ENCODE assay signal across 25 cellular contexts in the genomic region with DNA sequence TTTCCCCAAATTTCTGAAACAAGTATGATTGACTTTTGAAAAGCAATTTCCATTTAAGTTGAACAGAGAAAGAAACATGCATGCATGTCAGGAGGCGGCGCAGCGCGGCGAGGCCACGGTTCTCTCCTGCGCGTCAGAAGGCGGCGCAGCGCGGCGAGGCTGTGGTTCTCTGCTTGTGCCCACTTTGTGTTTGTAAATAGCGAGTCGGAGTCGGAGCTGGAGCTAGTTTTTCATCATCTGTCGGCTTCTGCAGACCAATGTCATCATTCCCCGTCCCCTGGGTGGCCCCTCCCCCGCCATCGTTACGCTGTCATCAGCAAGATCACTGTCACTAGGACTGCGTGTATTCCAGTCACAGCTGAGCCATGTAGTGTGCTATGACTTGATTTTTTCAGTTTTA. TPM values are rescaled to one million over a fixed set of nuclear protein-coding genes. Genes with fewer than 3 reads are reported as not detected.
DNase-seq lines count a peak whose midpoint lies in the region; ATAC-seq and TF ChIP-seq lines count a peak whose summit lies in the region.
"Had no signal": no experiment of that assay in that cellular context is flagged by ENCODE, and none has a peak within 500 bp of the region (broad histone marks: within the 10 kb centered on the region; RNA-seq: fewer than 3 reads in every experiment).

No MANE protein-coding gene starts in this region.

- H3K56ac ChIP-seq in mesendoderm (ENCODE audit: low read length), result no peak overlapping the region

- no peak overlapping the region for H3K18ac ChIP-seq in mesendoderm (ENCODE audit: low read length)

- H3K79me2 ChIP-seq in mesendoderm (ENCODE audit: control insufficient read depth, insufficient read depth, low read length), result no peaks in the 10 kb centered on the region

- peaks cover 73% of the 10 kb centered on the region for H3K4me1 Mint-ChIP-seq in dendritic cell treated with granulocyte-macrophage colony-stimulating factor and Interleukin-4, amounts not matched to agents 40 ng/mL and 50 ng/mL, for 4 days (ENCODE audit: low read depth)
- peaks cover 39% of the 10 kb centered on the region for H3K4me1 Mint-ChIP-seq in nephron

- no peak overlapping the region for H3K9ac ChIP-seq in mesendoderm (ENCODE audit: low read length)

- 90 to 94% (median 92%) methylated on average over 22 of the region's 22 CpGs for WGBS in heart left ventricle, 4 donors
- 90 to 97% (median 95%) methylated on average over 22 of the region's 22 CpGs for WGBS in psoas muscle, 3 donors
- no CpG with 5 or more reads among the region's 22 CpGs for whole genome bisulfite sequencing in mesendoderm (ENCODE audit: extremely low coverage, insufficient coverage, low lambda C conversion rate)

- intact Hi-C loops in heart left ventricle (cut with DNase I) (loop anchor here in 5 of 10 donors (5.0 kb wide), 5 partner anchors 41 to 69 kb away; a partner anchor contains a TSS), tibial artery (cut with DNase I; ENCODE audit: low total_unique reads) (no loop called here), psoas muscle (cut with DNase I) (no loop called here)
- intact Hi-C loops in dendritic cell treated with granulocyte-macrophage colony-stimulating factor and Interleukin-4, amounts not matched to agents 40 ng/mL and 50 ng/mL, for 4 days (cut with micrococcal nuclease), result no loop called here

- no peak overlapping the region for H2BK5ac ChIP-seq in mesendoderm (ENCODE audit: low read length)

- no peaks in the 10 kb centered on the region for H3K27me3 ChIP-seq in heart left ventricle
- no peaks in the 10 kb centered on the region for H3K27me3 ChIP-seq in right atrium auricular region
- H3K27me3 ChIP-seq in tibial artery, result no peaks in the 10 kb centered on the region
- no peaks in the 10 kb centered on the region for H3K27me3 ChIP-seq in psoas muscle (ENCODE audit: insufficient read depth in 3 of 3, low read length in 2 of 3)
- no peaks in the 10 kb centered on the region for H3K27me3 ChIP-seq in mesendoderm (ENCODE audit: insufficient read depth, low read length, poor library complexity)
- H3K27me3 ChIP-seq: BE2C, gastrocnemius medialis, SJSA1, spleen, transverse colon had no signal

- TF ChIP-seq POLR2A in heart left ventricle (IDR thresholded peaks at IDR 0.05), result no peak

- no peaks in the 10 kb centered on the region for H3K36me3 ChIP-seq in heart left ventricle
- no peaks in the 10 kb centered on the region for H3K36me3 ChIP-seq in right atrium auricular region
- H3K36me3 ChIP-seq in tibial artery, result no peaks in the 10 kb centered on the region
- no peaks in the 10 kb centered on the region for H3K36me3 ChIP-seq in psoas muscle (ENCODE audit: insufficient read depth in 1 of 2, low read depth in 1 of 2)
- no peaks in the 10 kb centered on the region for H3K36me3 ChIP-seq in mesendoderm (ENCODE audit: control insufficient read depth, insufficient read depth, low read length)
- H3K36me3 ChIP-seq: BE2C, gastrocnemius medialis, SJSA1, spleen, transverse colon had no signal

- no peak overlapping the region for H2AK5ac ChIP-seq in mesendoderm (ENCODE audit: low read length)

- TF ChIP-seq CTCF in heart left ventricle (IDR thresholded peaks at IDR 0.05) (no peak), right atrium auricular region (IDR thresholded peaks at IDR 0.05) (no peak), nephron (IDR thresholded peaks at IDR 0.05; ENCODE audit: unreplicated experiment in 3 of 3) (no peak), tibial artery (IDR thresholded peaks at IDR 0.05) (no peak), psoas muscle (IDR thresholded peaks at IDR 0.05) (no peak)

- H2BK120ac ChIP-seq in mesendoderm (ENCODE audit: low read depth, low read length), result no peak overlapping the region

- no peak overlapping the region for H4K8ac ChIP-seq in mesendoderm (ENCODE audit: low read depth, low read length)

- H3K27ac ChIP-seq in heart left ventricle (peak overlapping the region in 8 of 12 donors; percentile 16 to 87 (median 66)), right atrium auricular region (peak overlapping the region in 1 of 2 donors; percentile 22), tibial artery (peak overlapping the region; percentile 67 to 78), psoas muscle (no peak overlapping the region), mesendoderm (ENCODE audit: low read depth, low read length) (no peak overlapping the region)
- H3K27ac ChIP-seq: A549, SJSA1 had no signal

- H3K4me3 ChIP-seq in heart left ventricle, result no peak overlapping the region
- H3K4me3 ChIP-seq in right atrium auricular region, result no peak overlapping the region
- H3K4me3 ChIP-seq in tibial artery, result no peak overlapping the region
- H3K4me3 ChIP-seq in psoas muscle, result no peak overlapping the region
- no peak overlapping the region for H3K4me3 ChIP-seq in mesendoderm (ENCODE audit: low read length)
- H3K4me3 ChIP-seq: A549, SJSA1, transverse colon had no signal

- H3K9me3 Mint-ChIP-seq in dendritic cell treated with granulocyte-macrophage colony-stimulating factor and Interleukin-4, amounts not matched to agents 40 ng/mL and 50 ng/mL, for 4 days, result peaks cover 1% of the 10 kb centered on the region
- H3K9me3 Mint-ChIP-seq in nephron, result no peaks in the 10 kb centered on the region
- H3K9me3 Mint-ChIP-seq: activated T-cell treated with anti-CD3 and anti-CD28 coated beads, Interleukin-2, amount 50 U/mL, for 72 hours; stimulated activated naive CD8-positive, alpha-beta T cell treated with anti-CD3 and anti-CD28 coated beads, Interleukin-15, Interleukin-2, amounts not matched to agents 100 ng/mL and 50 ng/mL, for 24 hours had no signal

- no peak for ATAC-seq in heart left ventricle
- no peak for ATAC-seq in psoas muscle
- no peak for ATAC-seq in GM21717 (IDR thresholded peaks at IDR 0.05; ENCODE audit: unreplicated experiment)
- ATAC-seq: A549; activated T-cell treated with anti-CD3 and anti-CD28 coated beads, Interleukin-2, amount 50 U/mL, for 72 hours; esophagus mucosa; gastrocnemius medialis; Panc1 had no signal

- H3K4me2 ChIP-seq in mesendoderm (ENCODE audit: low read length), result no peak overlapping the region
- H3K4me2 ChIP-seq: A549 had no signal

- peaks cover 8% of the 10 kb centered on the region for H3K36me3 Mint-ChIP-seq in dendritic cell treated with granulocyte-macrophage colony-stimulating factor and Interleukin-4, amounts not matched to agents 40 ng/mL and 50 ng/mL, for 4 days (ENCODE audit: low read depth)
- peaks cover 8% of the 10 kb centered on the region for H3K36me3 Mint-ChIP-seq in nephron (ENCODE audit: low read depth)

- H3K4me3 Mint-ChIP-seq in dendritic cell treated with granulocyte-macrophage colony-stimulating factor and Interleukin-4, amounts not matched to agents 40 ng/mL and 50 ng/mL, for 4 days, result peak overlapping the region; percentile 67
- H3K4me3 Mint-ChIP-seq in nephron, result no peak overlapping the region
- H3K4me3 Mint-ChIP-seq: activated naive CD8-positive, alpha-beta T cell; stimulated activated naive CD8-positive, alpha-beta T cell treated with anti-CD3 and anti-CD28 coated beads, Interleukin-15, Interleukin-2, amounts not matched to agents 100 ng/mL and 50 ng/mL, for 24 hours; T-helper 1 cell treated with Interleukin-12 subunit alpha and Interleukin-12 subunit beta and Interleukin-4 antibody, amounts not matched to agents 30 μg/mL and 1 μg/mL, for 36 hours had no signal

- H3K79me1 ChIP-seq in mesendoderm (ENCODE audit: low read length), result peaks cover 5% of the 10 kb centered on the region

- no peak overlapping the region for H2BK15ac ChIP-seq in mesendoderm (replicated peaks; ENCODE audit: low read depth)

- no peak overlapping the region for H3K23ac ChIP-seq in mesendoderm (ENCODE audit: low read length)

- H4K5ac ChIP-seq in mesendoderm (ENCODE audit: low read length), result no peak overlapping the region

- H3K4me1 ChIP-seq in heart left ventricle (peaks cover 29 to 95% (median 81%) of the 10 kb centered on the region in 12 donors), right atrium auricular region (peaks cover 0 to 64% of the 10 kb centered on the region in 2 donors), tibial artery (peaks cover 7 to 91% (median 60%) of the 10 kb centered on the region in 4 donors), psoas muscle (peaks cover 53% of the 10 kb centered on the region), mesendoderm (ENCODE audit: control insufficient read depth, low read depth, low read length) (no peaks in the 10 kb centered on the region)
- H3K4me1 ChIP-seq: BE2C had no signal

- peak overlapping the region; percentile 94 for H3K27ac Mint-ChIP-seq in dendritic cell treated with granulocyte-macrophage colony-stimulating factor and Interleukin-4, amounts not matched to agents 40 ng/mL and 50 ng/mL, for 4 days
- H3K27ac Mint-ChIP-seq in nephron, result peak overlapping the region; percentile 36 to 66 (median 65)
- H3K27ac Mint-ChIP-seq: activated naive CD8-positive, alpha-beta T cell; activated T-cell treated with anti-CD3 and anti-CD28 coated beads, Interleukin-2, amount 50 U/mL, for 72 hours; stimulated activated naive CD8-positive, alpha-beta T cell treated with anti-CD3 and anti-CD28 coated beads, Interleukin-15, Interleukin-2, amounts not matched to agents 100 ng/mL and 50 ng/mL, for 24 hours; T-helper 1 cell treated with Interleukin-12 subunit alpha and Interleukin-12 subunit beta and Interleukin-4 antibody, amounts not matched to agents 30 μg/mL and 1 μg/mL, for 36 hours had no signal

- no peaks in the 10 kb centered on the region for H3K9me3 ChIP-seq in heart left ventricle
- H3K9me3 ChIP-seq in right atrium auricular region, result no peaks in the 10 kb centered on the region
- no peaks in the 10 kb centered on the region for H3K9me3 ChIP-seq in tibial artery
- no peaks in the 10 kb centered on the region for H3K9me3 ChIP-seq in psoas muscle
- H3K9me3 ChIP-seq: A549, BE2C, gastrocnemius medialis, SJSA1, spleen, transverse colon had no signal

- peak in 2 of 5 donors; percentile 16 to 46 for DNase-seq in heart left ventricle
- DNase-seq in right atrium auricular region (ENCODE audit: low spot score), result no peak
- DNase-seq in tibial artery, result no peak
- DNase-seq in psoas muscle, result no peak
- no peak for DNase-seq in mesendoderm
- DNase-seq: activated CD4-positive, alpha-beta T cell treated with anti-CD3 and anti-CD28 coated beads for 48 hours; activated T-cell treated with anti-CD3 and anti-CD28 coated beads, Interleukin-2, amount 50 U/mL, for 72 hours; BE2C; effector memory CD4-positive, alpha-beta T cell; gastrocnemius medialis; midbrain; NCI-H2107; stimulated activated CD4-positive, alpha-beta T cell treated with anti-CD3 and anti-CD28 coated beads, Interleukin-4, amount 100 ng/mL, for 24 hours; transverse colon had no signal

- H3K27me3 Mint-ChIP-seq in dendritic cell treated with granulocyte-macrophage colony-stimulating factor and Interleukin-4, amounts not matched to agents 40 ng/mL and 50 ng/mL, for 4 days, result peaks cover 13% of the 10 kb centered on the region
- H3K27me3 Mint-ChIP-seq in nephron (ENCODE audit: low read depth), result no peaks in the 10 kb centered on the region
- H3K27me3 Mint-ChIP-seq: activated naive CD8-positive, alpha-beta T cell; stimulated activated naive CD8-positive, alpha-beta T cell treated with anti-CD3 and anti-CD28 coated beads, Interleukin-15, Interleukin-2, amounts not matched to agents 100 ng/mL and 50 ng/mL, for 24 hours had no signal

- no peak overlapping the region for H3K4ac ChIP-seq in mesendoderm (ENCODE audit: low read depth, low read length)

RNA-seq across cellular contexts. Expression of a gene that starts 49.1 kb away (rescaled TPM):
- total RNA-seq in heart left ventricle (100 to 1,000 TPM in 6 of 9 donors, 10 to 100 TPM in 3; 78.1 to 179 (median 113) TPM), right atrium auricular region (100 to 1,000 TPM; 116 to 143 TPM), psoas muscle (10 to 100 TPM; 38.2 to 48.8 (median 42.2) TPM)
- polyA plus RNA-seq in heart left ventricle (10 to 100 TPM; 38.6 to 60.1 TPM), psoas muscle (10 to 100 TPM; 15.1 to 44.3 (median 29.5) TPM)
- polyA plus RNA-seq in mesendoderm (2013, experiment 1 of 2), result 17.5 TPM
- 18.1 TPM for polyA plus RNA-seq in mesendoderm (2013, experiment 2 of 2)

Comparison
In these comparisons a context has a peak if more than half of its experiments do, and no peak if none do; other contexts are left out.
1. H3K27ac ChIP-seq: peak in heart left ventricle (8 of 12) and tibial artery (2 of 2); none in psoas muscle (single experiment) and mesendoderm (single experiment).